31 cellular contexts compared by ENCODE assay signal in the genomic region with DNA sequence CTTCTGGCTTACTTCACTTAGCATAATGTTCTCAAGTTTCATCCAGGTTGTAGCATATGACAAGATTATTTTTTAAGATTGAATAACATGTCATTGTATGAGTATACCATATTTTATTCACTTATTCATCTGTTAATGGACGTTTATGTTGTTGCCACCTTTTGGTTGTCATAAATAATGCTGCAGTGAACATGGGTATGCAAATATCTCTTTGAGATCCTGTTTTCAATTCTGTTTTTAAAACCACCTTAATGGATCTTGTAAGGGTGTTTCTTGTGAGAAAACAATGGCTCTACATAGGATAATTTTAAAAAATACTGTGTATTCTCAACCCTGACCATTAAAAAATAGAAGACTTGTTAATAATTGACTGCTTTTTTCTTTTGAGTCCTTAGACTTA.
"Had no signal": no experiment of that assay in that cellular context is flagged by ENCODE, and none has a peak within 500 bp of the region (broad histone marks: within the 10 kb centered on the region; RNA-seq: fewer than 3 reads in every experiment).

No MANE protein-coding gene starts in this region.

- H3K4me1 ChIP-seq: body of pancreas, colonic mucosa, esophagus squamous epithelium, gastroesophageal sphincter, heart right ventricle had no signal

- H3K4me3 ChIP-seq: body of pancreas, cardiac muscle cell, colonic mucosa, esophagus squamous epithelium, gastroesophageal sphincter, heart right ventricle, hepatocyte had no signal

- H3K9me3 Mint-ChIP-seq: activated CD8-positive, alpha-beta T cell treated with anti-CD3 and anti-CD28 coated beads for 36 hours had no signal

- H3K4me3 Mint-ChIP-seq: activated B cell treated with CpG ODN at 0.5 μM for 24 hours; activated CD8-positive, alpha-beta T cell treated with anti-CD3 and anti-CD28 coated beads for 36 hours; activated naive CD8-positive, alpha-beta T cell; activated T-cell treated with anti-CD3 and anti-CD28 coated beads, Interleukin-2, amount 50 U/mL, for 4 hours; activated T-helper 17 cell treated with anti-CD3 and anti-CD28 coated beads, Interleukin-2, amount 50 U/mL, for 72 hours; T-helper 2 cell treated with Interferon-gamma antibody and Interleukin-4, amounts not matched to agents 5 μg/mL and 100 μg/mL, for 36 hours had no signal

- H3K27me3 Mint-ChIP-seq: activated B cell treated with CpG ODN at 0.5 μM for 24 hours; activated CD8-positive, alpha-beta T cell treated with anti-CD3 and anti-CD28 coated beads for 36 hours; activated naive CD8-positive, alpha-beta T cell; activated T-helper 17 cell treated with anti-CD3 and anti-CD28 coated beads, Interleukin-2, amount 50 U/mL, for 72 hours had no signal

- ATAC-seq: activated CD4-positive, CD25-positive, alpha-beta regulatory T cell treated with anti-CD3 and anti-CD28 coated beads, Interleukin-2, amount 50 U/mL, for 24 hours; activated CD8-positive, alpha-beta T cell treated with anti-CD3 and anti-CD28 coated beads for 36 hours; activated T-cell treated with anti-CD3 and anti-CD28 coated beads, Interleukin-2, amount 50 U/mL, for 4 hours; activated T-helper 17 cell treated with anti-CD3 and anti-CD28 coated beads, Interleukin-2, amount 50 U/mL, for 72 hours; body of pancreas; gastroesophageal sphincter; heart right ventricle had no signal

- H3K4me1 Mint-ChIP-seq: activated B cell treated with CpG ODN at 0.5 μM for 24 hours; activated T-helper 17 cell treated with anti-CD3 and anti-CD28 coated beads, Interleukin-2, amount 50 U/mL, for 72 hours had no signal

- H3K4me2 ChIP-seq: hepatocyte had no signal

- H3K36me3 Mint-ChIP-seq: activated naive CD8-positive, alpha-beta T cell had no signal

- H3K27ac ChIP-seq: body of pancreas, cardiac muscle cell, colonic mucosa, epithelial cell of prostate, esophagus squamous epithelium, gastroesophageal sphincter, heart right ventricle, hepatocyte, WERI-Rb-1 had no signal

- H3K36me3 ChIP-seq: cardiac muscle cell, colonic mucosa, esophagus squamous epithelium, gastroesophageal sphincter, heart right ventricle, WERI-Rb-1 had no signal

- H3K27me3 ChIP-seq: body of pancreas, colonic mucosa, esophagus squamous epithelium, gastroesophageal sphincter, heart right ventricle, hepatocyte had no signal

- H2AFZ ChIP-seq: hepatocyte had no signal

- H3K27ac Mint-ChIP-seq: activated B cell treated with CpG ODN at 0.5 μM for 24 hours; activated CD8-positive, alpha-beta T cell treated with anti-CD3 and anti-CD28 coated beads for 36 hours; activated naive CD8-positive, alpha-beta T cell; activated T-helper 17 cell treated with anti-CD3 and anti-CD28 coated beads, Interleukin-2, amount 50 U/mL, for 72 hours; T-helper 2 cell treated with Interferon-gamma antibody and Interleukin-4, amounts not matched to agents 5 μg/mL and 100 μg/mL, for 36 hours had no signal

- DNase-seq: activated B cell treated with CpG ODN at 0.5 μM for 24 hours; activated CD4-positive, alpha-beta T cell treated with anti-CD3 and anti-CD28 coated beads for 48 hours; activated CD4-positive, alpha-beta T cell treated with anti-CD3 and anti-CD28 coated beads, Interleukin-2, amount 50 U/mL, for 1 hour; activated CD4-positive, alpha-beta T cell treated with anti-CD3 and anti-CD28 coated beads, Interleukin-2, amount 50 U/mL, for 48 hours; activated CD8-positive, alpha-beta memory T cell treated with anti-CD3 and anti-CD28 coated beads for 24 hours; activated CD8-positive, alpha-beta T cell treated with anti-CD3 and anti-CD28 coated beads for 36 hours; activated effector memory CD4-positive, alpha-beta T cell treated with Interleukin-2 at 50 U/mL for 16 hours; activated gamma-delta T cell treated with Interleukin-2 at 50 U/mL for 16 hours; activated naive CD4-positive, alpha-beta T cell treated with anti-CD3 and anti-CD28 coated beads, Interleukin-2, amount 50 U/mL, for 16 hours; activated naive CD4-positive, alpha-beta T cell treated with Interleukin-2 at 50 U/mL for 16 hours; activated T-cell treated with anti-CD3 and anti-CD28 coated beads, Interleukin-2, amount 50 U/mL, for 4 hours; amygdala; aorta; body of pancreas; central memory CD4-positive, alpha-beta T cell; cerebellar nuclear complex; colonic mucosa; effector CD8-positive, alpha-beta T cell; esophagus squamous epithelium; foreskin melanocyte; heart right ventricle; T1000; WERI-Rb-1 had no signal

- H3K79me2 ChIP-seq: hepatocyte had no signal

- H3K9me3 ChIP-seq: body of pancreas, colonic mucosa, esophagus squamous epithelium, gastroesophageal sphincter had no signal
